Comparison of ENCODE assay signal across 1 cellular context in the genomic region with DNA sequence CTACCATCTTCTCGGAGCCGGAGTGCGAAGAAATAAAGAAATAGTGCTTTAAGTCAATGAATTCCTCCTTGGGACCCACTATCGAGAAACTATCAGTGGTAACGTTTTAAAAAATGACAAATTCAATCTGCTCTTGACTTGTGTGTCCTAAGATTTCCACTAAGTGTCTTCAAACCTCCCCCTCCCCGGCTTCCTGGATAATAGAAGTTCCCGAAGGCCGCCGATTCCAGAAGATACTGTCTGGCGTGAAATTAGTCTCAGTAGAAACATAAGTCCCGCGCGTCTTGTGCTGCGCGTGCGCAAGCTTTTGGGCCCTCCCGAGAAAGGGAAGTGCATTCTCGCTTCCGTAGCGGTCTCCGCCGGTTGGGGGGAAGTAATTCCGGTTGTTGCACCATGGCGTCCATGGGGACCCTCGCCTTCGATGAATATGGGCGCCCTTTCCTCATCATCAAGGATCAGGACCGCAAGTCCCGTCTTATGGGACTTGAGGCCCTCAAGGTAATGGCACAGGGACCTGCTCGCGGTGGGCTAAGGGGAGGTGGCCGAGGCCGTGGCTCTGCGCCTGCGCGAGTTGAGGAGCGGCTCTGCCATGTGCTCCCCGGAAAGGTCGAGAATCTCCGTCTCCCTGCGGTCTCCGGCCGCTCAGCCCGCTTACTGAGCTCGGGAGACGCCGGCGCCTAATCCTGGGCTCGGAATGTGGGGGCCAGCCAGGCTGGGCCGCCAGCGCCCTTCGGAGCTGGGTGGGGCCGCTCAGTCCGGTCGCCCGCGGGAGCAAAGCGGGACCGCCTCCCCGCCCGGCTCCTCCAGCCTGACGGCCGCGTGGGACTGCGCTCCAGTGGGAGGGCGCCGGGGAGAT.
A peak's percentile ranks its signal among the peaks of the same experiment; 100 is the strongest.
TF ChIP-seq lines count a peak whose summit lies in the region.

A gene (plus strand): TSS at position 333 of the 856 bp plus-strand sequence. CDS start 61 bp downstream, at position 394.

TF ChIP-seq in GM12878, 131 proteins besides CTCF, POLR2A, EP300 and RAD21 (continued from another document and continues in another):
- no peak for TF ChIP-seq SUZ12 (IDR thresholded peaks at IDR 0.05; ENCODE audit: unreplicated experiment)
- no peak for TF ChIP-seq HDGF (IDR thresholded peaks at IDR 0.05)
- TF ChIP-seq RCOR1 (conservative IDR thresholded peaks at IDR 0.05; ENCODE audit: low read depth, low read length) = 0 out of 2 replicates have a peak, but pooled peaks have one; percentile 3
- peak; percentile 97 for TF ChIP-seq SREBF1 (IDR thresholded peaks at IDR 0.05; ENCODE audit: low read length)
- TF ChIP-seq PAX8 (IDR thresholded peaks at IDR 0.05) = no peak
- TF ChIP-seq, protein P1, sequence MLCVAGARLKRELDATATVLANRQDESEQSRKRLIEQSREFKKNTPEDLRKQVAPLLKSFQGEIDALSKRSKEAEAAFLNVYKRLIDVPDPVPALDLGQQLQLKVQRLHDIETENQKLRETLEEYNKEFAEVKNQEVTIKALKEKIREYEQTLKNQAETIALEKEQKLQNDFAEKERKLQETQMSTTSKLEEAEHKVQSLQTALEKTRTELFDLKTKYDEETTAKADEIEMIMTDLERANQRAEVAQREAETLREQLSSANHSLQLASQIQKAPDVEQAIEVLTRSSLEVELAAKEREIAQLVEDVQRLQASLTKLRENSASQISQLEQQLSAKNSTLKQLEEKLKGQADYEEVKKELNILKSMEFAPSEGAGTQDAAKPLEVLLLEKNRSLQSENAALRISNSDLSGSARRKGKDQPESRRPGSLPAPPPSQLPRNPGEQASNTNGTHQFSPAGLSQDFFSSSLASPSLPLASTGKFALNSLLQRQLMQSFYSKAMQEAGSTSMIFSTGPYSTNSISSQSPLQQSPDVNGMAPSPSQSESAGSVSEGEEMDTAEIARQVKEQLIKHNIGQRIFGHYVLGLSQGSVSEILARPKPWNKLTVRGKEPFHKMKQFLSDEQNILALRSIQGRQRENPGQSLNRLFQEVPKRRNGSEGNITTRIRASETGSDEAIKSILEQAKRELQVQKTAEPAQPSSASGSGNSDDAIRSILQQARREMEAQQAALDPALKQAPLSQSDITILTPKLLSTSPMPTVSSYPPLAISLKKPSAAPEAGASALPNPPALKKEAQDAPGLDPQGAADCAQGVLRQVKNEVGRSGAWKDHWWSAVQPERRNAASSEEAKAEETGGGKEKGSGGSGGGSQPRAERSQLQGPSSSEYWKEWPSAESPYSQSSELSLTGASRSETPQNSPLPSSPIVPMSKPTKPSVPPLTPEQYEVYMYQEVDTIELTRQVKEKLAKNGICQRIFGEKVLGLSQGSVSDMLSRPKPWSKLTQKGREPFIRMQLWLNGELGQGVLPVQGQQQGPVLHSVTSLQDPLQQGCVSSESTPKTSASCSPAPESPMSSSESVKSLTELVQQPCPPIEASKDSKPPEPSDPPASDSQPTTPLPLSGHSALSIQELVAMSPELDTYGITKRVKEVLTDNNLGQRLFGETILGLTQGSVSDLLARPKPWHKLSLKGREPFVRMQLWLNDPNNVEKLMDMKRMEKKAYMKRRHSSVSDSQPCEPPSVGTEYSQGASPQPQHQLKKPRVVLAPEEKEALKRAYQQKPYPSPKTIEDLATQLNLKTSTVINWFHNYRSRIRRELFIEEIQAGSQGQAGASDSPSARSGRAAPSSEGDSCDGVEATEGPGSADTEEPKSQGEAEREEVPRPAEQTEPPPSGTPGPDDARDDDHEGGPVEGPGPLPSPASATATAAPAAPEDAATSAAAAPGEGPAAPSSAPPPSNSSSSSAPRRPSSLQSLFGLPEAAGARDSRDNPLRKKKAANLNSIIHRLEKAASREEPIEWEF (IDR thresholded peaks at IDR 0.05; ENCODE audit: insufficient replicate concordance, low read depth, low read length) = no peak
- no peak for TF ChIP-seq WRNIP1 (IDR thresholded peaks at IDR 0.05; ENCODE audit: borderline replicate concordance, low read depth, low read length)
- no peak for TF ChIP-seq RELA (IDR thresholded peaks at IDR 0.05; ENCODE audit: borderline replicate concordance, partially characterized antibody)
- TF ChIP-seq, protein P2, sequence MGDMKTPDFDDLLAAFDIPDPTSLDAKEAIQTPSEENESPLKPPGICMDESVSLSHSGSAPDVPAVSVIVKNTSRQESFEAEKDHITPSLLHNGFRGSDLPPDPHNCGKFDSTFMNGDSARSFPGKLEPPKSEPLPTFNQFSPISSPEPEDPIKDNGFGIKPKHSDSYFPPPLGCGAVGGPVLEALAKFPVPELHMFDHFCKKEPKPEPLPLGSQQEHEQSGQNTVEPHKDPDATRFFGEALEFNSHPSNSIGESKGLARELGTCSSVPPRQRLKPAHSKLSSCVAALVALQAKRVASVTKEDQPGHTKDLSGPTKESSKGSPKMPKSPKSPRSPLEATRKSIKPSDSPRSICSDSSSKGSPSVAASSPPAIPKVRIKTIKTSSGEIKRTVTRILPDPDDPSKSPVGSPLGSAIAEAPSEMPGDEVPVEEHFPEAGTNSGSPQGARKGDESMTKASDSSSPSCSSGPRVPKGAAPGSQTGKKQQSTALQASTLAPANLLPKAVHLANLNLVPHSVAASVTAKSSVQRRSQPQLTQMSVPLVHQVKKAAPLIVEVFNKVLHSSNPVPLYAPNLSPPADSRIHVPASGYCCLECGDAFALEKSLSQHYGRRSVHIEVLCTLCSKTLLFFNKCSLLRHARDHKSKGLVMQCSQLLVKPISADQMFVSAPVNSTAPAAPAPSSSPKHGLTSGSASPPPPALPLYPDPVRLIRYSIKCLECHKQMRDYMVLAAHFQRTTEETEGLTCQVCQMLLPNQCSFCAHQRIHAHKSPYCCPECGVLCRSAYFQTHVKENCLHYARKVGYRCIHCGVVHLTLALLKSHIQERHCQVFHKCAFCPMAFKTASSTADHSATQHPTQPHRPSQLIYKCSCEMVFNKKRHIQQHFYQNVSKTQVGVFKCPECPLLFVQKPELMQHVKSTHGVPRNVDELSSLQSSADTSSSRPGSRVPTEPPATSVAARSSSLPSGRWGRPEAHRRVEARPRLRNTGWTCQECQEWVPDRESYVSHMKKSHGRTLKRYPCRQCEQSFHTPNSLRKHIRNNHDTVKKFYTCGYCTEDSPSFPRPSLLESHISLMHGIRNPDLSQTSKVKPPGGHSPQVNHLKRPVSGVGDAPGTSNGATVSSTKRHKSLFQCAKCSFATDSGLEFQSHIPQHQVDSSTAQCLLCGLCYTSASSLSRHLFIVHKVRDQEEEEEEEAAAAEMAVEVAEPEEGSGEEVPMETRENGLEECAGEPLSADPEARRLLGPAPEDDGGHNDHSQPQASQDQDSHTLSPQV (IDR thresholded peaks at IDR 0.05) = no peak
- TF ChIP-seq YY1 (IDR thresholded peaks at IDR 0.05; ENCODE audit: low read depth, low read length) = peak; percentile 93
- TF ChIP-seq ZNF24 (IDR thresholded peaks at IDR 0.05) = no peak
- TF ChIP-seq SMARCA5 (IDR thresholded peaks at IDR 0.05) = no peak
- TF ChIP-seq SIX5 (IDR thresholded peaks at IDR 0.05; ENCODE audit: low read depth, low read length, severe bottlenecking) = peak; percentile 46
- no peak for TF ChIP-seq FOS (IDR thresholded peaks at IDR 0.05; ENCODE audit: borderline replicate concordance, extremely low read depth, insufficient read length)
- no peak for TF ChIP-seq IRF4 (IDR thresholded peaks at IDR 0.05; ENCODE audit: low read depth, low read length)
- TF ChIP-seq SP1 (IDR thresholded peaks at IDR 0.05; ENCODE audit: low read depth, low read length) = no peak
- TF ChIP-seq, protein P3, sequence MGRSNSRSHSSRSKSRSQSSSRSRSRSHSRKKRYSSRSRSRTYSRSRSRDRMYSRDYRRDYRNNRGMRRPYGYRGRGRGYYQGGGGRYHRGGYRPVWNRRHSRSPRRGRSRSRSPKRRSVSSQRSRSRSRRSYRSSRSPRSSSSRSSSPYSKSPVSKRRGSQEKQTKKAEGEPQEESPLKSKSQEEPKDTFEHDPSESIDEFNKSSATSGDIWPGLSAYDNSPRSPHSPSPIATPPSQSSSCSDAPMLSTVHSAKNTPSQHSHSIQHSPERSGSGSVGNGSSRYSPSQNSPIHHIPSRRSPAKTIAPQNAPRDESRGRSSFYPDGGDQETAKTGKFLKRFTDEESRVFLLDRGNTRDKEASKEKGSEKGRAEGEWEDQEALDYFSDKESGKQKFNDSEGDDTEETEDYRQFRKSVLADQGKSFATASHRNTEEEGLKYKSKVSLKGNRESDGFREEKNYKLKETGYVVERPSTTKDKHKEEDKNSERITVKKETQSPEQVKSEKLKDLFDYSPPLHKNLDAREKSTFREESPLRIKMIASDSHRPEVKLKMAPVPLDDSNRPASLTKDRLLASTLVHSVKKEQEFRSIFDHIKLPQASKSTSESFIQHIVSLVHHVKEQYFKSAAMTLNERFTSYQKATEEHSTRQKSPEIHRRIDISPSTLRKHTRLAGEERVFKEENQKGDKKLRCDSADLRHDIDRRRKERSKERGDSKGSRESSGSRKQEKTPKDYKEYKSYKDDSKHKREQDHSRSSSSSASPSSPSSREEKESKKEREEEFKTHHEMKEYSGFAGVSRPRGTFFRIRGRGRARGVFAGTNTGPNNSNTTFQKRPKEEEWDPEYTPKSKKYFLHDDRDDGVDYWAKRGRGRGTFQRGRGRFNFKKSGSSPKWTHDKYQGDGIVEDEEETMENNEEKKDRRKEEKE (IDR thresholded peaks at IDR 0.05) = peak; percentile 90
- no peak for TF ChIP-seq SUPT20H (IDR thresholded peaks at IDR 0.05; ENCODE audit: borderline replicate concordance, control insufficient read depth, low read depth, low read length)
- no peak; the same call in 1 of the 2 replicates for TF ChIP-seq ASH2L (IDR thresholded peaks at IDR 0.05; ENCODE audit: borderline replicate concordance, low read depth)
- TF ChIP-seq RBBP5 (conservative IDR thresholded peaks at IDR 0.05) = no peak
- peak; percentile 75; the same call in 1 of the 2 replicates for TF ChIP-seq POLR2AphosphoS2 (IDR thresholded peaks at IDR 0.05; ENCODE audit: low read depth, low read length)
- TF ChIP-seq TCF12 (IDR thresholded peaks at IDR 0.05; ENCODE audit: low read depth, low read length) = peak; percentile 34; the same call in 1 of the 2 replicates
- TF ChIP-seq EZH2 (IDR thresholded peaks at IDR 0.05; ENCODE audit: borderline replicate concordance, control insufficient read depth, low read depth, low read length) = no peak
- TF ChIP-seq TCF7 (IDR thresholded peaks at IDR 0.05; ENCODE audit: borderline replicate concordance) = no peak
- TF ChIP-seq, protein P4, sequence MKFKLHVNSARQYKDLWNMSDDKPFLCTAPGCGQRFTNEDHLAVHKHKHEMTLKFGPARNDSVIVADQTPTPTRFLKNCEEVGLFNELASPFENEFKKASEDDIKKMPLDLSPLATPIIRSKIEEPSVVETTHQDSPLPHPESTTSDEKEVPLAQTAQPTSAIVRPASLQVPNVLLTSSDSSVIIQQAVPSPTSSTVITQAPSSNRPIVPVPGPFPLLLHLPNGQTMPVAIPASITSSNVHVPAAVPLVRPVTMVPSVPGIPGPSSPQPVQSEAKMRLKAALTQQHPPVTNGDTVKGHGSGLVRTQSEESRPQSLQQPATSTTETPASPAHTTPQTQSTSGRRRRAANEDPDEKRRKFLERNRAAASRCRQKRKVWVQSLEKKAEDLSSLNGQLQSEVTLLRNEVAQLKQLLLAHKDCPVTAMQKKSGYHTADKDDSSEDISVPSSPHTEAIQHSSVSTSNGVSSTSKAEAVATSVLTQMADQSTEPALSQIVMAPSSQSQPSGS (IDR thresholded peaks at IDR 0.05; ENCODE audit: low read length) = no peak; the same call in 1 of the 2 replicates
- peak; percentile 69 for TF ChIP-seq NFIC (IDR thresholded peaks at IDR 0.05; ENCODE audit: low read depth, low read length)
- TF ChIP-seq CREB1 (IDR thresholded peaks at IDR 0.05; ENCODE audit: low read depth) = 0 out of 2 replicates have a peak, but pooled peaks have one; percentile 13
- TF ChIP-seq MYC (IDR thresholded peaks at IDR 0.05; ENCODE audit: insufficient read depth, insufficient read length, insufficient replicate concordance, low read length, severe bottlenecking) = peak; percentile 97
- TF ChIP-seq BHLHE40 (IDR thresholded peaks at IDR 0.05; ENCODE audit: borderline replicate concordance in 1 of 2, low read depth in 2 of 2, low read length in 1 of 2) = peak; percentile 93 to 96
- TF ChIP-seq, protein P5, sequence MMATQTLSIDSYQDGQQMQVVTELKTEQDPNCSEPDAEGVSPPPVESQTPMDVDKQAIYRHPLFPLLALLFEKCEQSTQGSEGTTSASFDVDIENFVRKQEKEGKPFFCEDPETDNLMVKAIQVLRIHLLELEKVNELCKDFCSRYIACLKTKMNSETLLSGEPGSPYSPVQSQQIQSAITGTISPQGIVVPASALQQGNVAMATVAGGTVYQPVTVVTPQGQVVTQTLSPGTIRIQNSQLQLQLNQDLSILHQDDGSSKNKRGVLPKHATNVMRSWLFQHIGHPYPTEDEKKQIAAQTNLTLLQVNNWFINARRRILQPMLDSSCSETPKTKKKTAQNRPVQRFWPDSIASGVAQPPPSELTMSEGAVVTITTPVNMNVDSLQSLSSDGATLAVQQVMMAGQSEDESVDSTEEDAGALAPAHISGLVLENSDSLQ (IDR thresholded peaks at IDR 0.05) = no peak
- TF ChIP-seq TBL1XR1 (IDR thresholded peaks at IDR 0.05; ENCODE audit: low read depth, low read length) = 0 out of 2 replicates have a peak, but pooled peaks have one; percentile 32
- TF ChIP-seq, protein P6, sequence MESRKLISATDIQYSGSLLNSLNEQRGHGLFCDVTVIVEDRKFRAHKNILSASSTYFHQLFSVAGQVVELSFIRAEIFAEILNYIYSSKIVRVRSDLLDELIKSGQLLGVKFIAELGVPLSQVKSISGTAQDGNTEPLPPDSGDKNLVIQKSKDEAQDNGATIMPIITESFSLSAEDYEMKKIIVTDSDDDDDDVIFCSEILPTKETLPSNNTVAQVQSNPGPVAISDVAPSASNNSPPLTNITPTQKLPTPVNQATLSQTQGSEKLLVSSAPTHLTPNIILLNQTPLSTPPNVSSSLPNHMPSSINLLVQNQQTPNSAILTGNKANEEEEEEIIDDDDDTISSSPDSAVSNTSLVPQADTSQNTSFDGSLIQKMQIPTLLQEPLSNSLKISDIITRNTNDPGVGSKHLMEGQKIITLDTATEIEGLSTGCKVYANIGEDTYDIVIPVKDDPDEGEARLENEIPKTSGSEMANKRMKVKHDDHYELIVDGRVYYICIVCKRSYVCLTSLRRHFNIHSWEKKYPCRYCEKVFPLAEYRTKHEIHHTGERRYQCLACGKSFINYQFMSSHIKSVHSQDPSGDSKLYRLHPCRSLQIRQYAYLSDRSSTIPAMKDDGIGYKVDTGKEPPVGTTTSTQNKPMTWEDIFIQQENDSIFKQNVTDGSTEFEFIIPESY (IDR thresholded peaks at IDR 0.05) = no peak
